Comparison of ENCODE assay signal across 13 cellular contexts in genomic region chr17:45579529-45580495, GRCh38.
DNase-seq lines count a peak whose midpoint lies in the region; ATAC-seq and TF ChIP-seq lines count a peak whose summit lies in the region.
"Had no signal": no experiment of that assay in that cellular context is flagged by ENCODE, and none has a peak within 500 bp of the region (broad histone marks: within the 10 kb centered on the region; RNA-seq: fewer than 3 reads in every experiment).

No MANE protein-coding gene starts in this region.

- H3K4me1 ChIP-seq in Panc1 (ENCODE audit: control insufficient read depth, insufficient read depth, low read length), result no peaks in the 10 kb centered on the region; the same call in 1 of the 2 replicates
- peaks cover 15% of the 10 kb centered on the region for H3K4me1 ChIP-seq in PC-9 (replicated peaks; ENCODE audit: insufficient read depth)

- CTCF ChIA-PET in Panc1 (lab: Charles Lee) (interaction anchor here (0.5 kb wide), 1 partner anchor 454 kb away, joined by 3 read pairs; no protein-coding TSS in a partner anchor), PC-9 (lab: Charles Lee) (no interaction called here)

- no peaks in the 10 kb centered on the region for H3K9me3 Mint-ChIP-seq in stimulated activated effector memory CD8-positive, alpha-beta T cell treated with anti-CD3 and anti-CD28 coated beads, Interleukin-12 subunit alpha, Interleukin-12 subunit beta, amount 100 ng/mL, for 72 hours
- H3K9me3 Mint-ChIP-seq: activated CD4-positive, alpha-beta T cell treated with anti-CD3 and anti-CD28 coated beads, Interleukin-2, amount 10 ng/mL, durations not matched to agents 7 days and 5 days; activated T-helper 2 cell treated with anti-CD3 and anti-CD28 coated beads, Interferon-gamma antibody, Interleukin-2, Interleukin-4, amounts not matched to agents 10 μg/mL and 5 μg/mL and 100 μg/mL, durations not matched to agents 14 hours and 24 hours and 36 hours; immature natural killer cell had no signal

- no peak overlapping the region for H2AFZ ChIP-seq in PC-9

- in situ Hi-C loops in Panc1 (cut with HindIII; ENCODE audit: low pct_unique_long_range_greater_than_20kb, low sequenced_read_pairs), result no loop called here

- H3K4me3 ChIP-seq in GM12865 (ENCODE audit: low read depth, low read length) (no peak overlapping the region), Panc1 (ENCODE audit: low read depth in 2 of 2, low read length in 2 of 2) (no peak overlapping the region), PC-9 (no peak overlapping the region)

- H3K36me3 Mint-ChIP-seq in stimulated activated effector memory CD8-positive, alpha-beta T cell treated with anti-CD3 and anti-CD28 coated beads, Interleukin-12 subunit alpha, Interleukin-12 subunit beta, amount 100 ng/mL, for 72 hours, result peaks cover 30% of the 10 kb centered on the region

- H3K9me3 ChIP-seq in Panc1 (ENCODE audit: control insufficient read depth, insufficient read depth, low read depth, low read length) (no peaks in the 10 kb centered on the region), PC-9 (ENCODE audit: insufficient read depth, low read depth) (no peaks in the 10 kb centered on the region)

- H3K36me3 ChIP-seq in Panc1 (ENCODE audit: control insufficient read depth, insufficient read depth, low read length) (peaks cover 5% of the 10 kb centered on the region), PC-9 (ENCODE audit: low read depth) (no peaks in the 10 kb centered on the region)

- H4K20me1 ChIP-seq in PC-9 (ENCODE audit: insufficient read depth), result no peaks in the 10 kb centered on the region

- H3F3A ChIP-seq in PC-9 (ENCODE audit: insufficient read depth, low read depth), result no peaks in the 10 kb centered on the region; the same call in 1 of the 2 replicates

- no peak for ATAC-seq in Panc1
- ATAC-seq in stimulated activated effector memory CD8-positive, alpha-beta T cell treated with anti-CD3 and anti-CD28 coated beads, Interleukin-12 subunit alpha, Interleukin-12 subunit beta, amount 100 ng/mL, for 72 hours, result no peak
- ATAC-seq in Right ventricle myocardium inferior, result no peak

- POLR2A ChIA-PET in Panc1 (lab: Charles Lee) (no interaction called here), PC-9 (lab: Charles Lee; ENCODE audit: unreplicated experiment) (no interaction called here)

- H3K4me3 Mint-ChIP-seq in stimulated activated effector memory CD8-positive, alpha-beta T cell treated with anti-CD3 and anti-CD28 coated beads, Interleukin-12 subunit alpha, Interleukin-12 subunit beta, amount 100 ng/mL, for 72 hours, result no peak overlapping the region
- H3K4me3 Mint-ChIP-seq: activated CD4-positive, alpha-beta T cell treated with anti-CD3 and anti-CD28 coated beads, Interleukin-2, amount 10 ng/mL, durations not matched to agents 7 days and 5 days; immature natural killer cell had no signal

- peaks cover 55% of the 10 kb centered on the region for H3K4me1 Mint-ChIP-seq in stimulated activated effector memory CD8-positive, alpha-beta T cell treated with anti-CD3 and anti-CD28 coated beads, Interleukin-12 subunit alpha, Interleukin-12 subunit beta, amount 100 ng/mL, for 72 hours

- H3K9me2 ChIP-seq in PC-9 (ENCODE audit: insufficient read depth), result no peaks in the 10 kb centered on the region

- peaks cover 10% of the 10 kb centered on the region; the same call in 1 of the 2 replicates for H3K79me2 ChIP-seq in PC-9 (ENCODE audit: low read depth)

- intact Hi-C loops in Panc1 (cut with micrococcal nuclease; ENCODE audit: unreplicated experiment) (no loop called here), Right ventricle myocardium inferior (cut with DNase I) (no loop called here), PC-9 (cut with micrococcal nuclease; ENCODE audit: unreplicated experiment) (no loop called here)

- peak; percentile 7 for DNase-seq in GM12865 (ENCODE audit: low read depth)
- DNase-seq in Panc1 (ENCODE audit: low read depth, low spot score), result no peak
- DNase-seq in iPS-NIHi11 (ENCODE audit: low spot score), result peak; percentile 24
- DNase-seq in stimulated activated effector memory CD8-positive, alpha-beta T cell treated with anti-CD3 and anti-CD28 coated beads, Interleukin-12 subunit alpha, Interleukin-12 subunit beta, amount 100 ng/mL, for 72 hours (ENCODE audit: low spot score in 2 of 2), result no peak
- DNase-seq in EL, result no peak
- DNase-seq in Right ventricle myocardium inferior (ENCODE audit: missing footprints), result no peak
- no peak for DNase-seq in PC-9
- DNase-seq: activated CD4-positive, alpha-beta T cell treated with anti-CD3 and anti-CD28 coated beads, Interleukin-2, amount 10 ng/mL, durations not matched to agents 7 days and 5 days; GDM1; immature natural killer cell; NCI-H2029 treated with DMSO at 0.1 percent for 48 hours; NCI-H69 had no signal

- H3K27ac ChIP-seq in Panc1 (ENCODE audit: low read length), result no peak overlapping the region
- H3K27ac ChIP-seq in PC-9, result no peak overlapping the region

- BruUV-seq in Panc1 (replicated peaks; lab: Mats Ljungman, UMichigan), result TSS peak; percentile 25
- BruUV-seq in PC-9 (replicated peaks; lab: Mats Ljungman, UMichigan), result no TSS peak

- H3K27me3 ChIP-seq in Panc1 (ENCODE audit: control insufficient read depth, insufficient read depth, low read length) (no peaks in the 10 kb centered on the region), PC-9 (ENCODE audit: insufficient read depth, low read depth) (no peaks in the 10 kb centered on the region)

- TF ChIP-seq CTCF in GM12865 (IDR thresholded peaks at IDR 0.05; ENCODE audit: insufficient read depth, low read depth, low read length, missing control alignments), result no peak
- no peak for TF ChIP-seq CTCF in Panc1 (IDR thresholded peaks at IDR 0.05)
- no peak for TF ChIP-seq CTCF in PC-9 (conservative IDR thresholded peaks at IDR 0.05)

- no peak overlapping the region for H3K4me2 ChIP-seq in PC-9

- peak overlapping the region; percentile 14 for H3K27ac Mint-ChIP-seq in stimulated activated effector memory CD8-positive, alpha-beta T cell treated with anti-CD3 and anti-CD28 coated beads, Interleukin-12 subunit alpha, Interleukin-12 subunit beta, amount 100 ng/mL, for 72 hours
- H3K27ac Mint-ChIP-seq: activated CD4-positive, alpha-beta T cell treated with anti-CD3 and anti-CD28 coated beads, Interleukin-2, amount 10 ng/mL, durations not matched to agents 7 days and 5 days; activated T-helper 2 cell treated with anti-CD3 and anti-CD28 coated beads, Interferon-gamma antibody, Interleukin-2, Interleukin-4, amounts not matched to agents 10 μg/mL and 5 μg/mL and 100 μg/mL, durations not matched to agents 14 hours and 24 hours and 36 hours had no signal

Comparison
In these comparisons a context has a peak if more than half of its experiments do, and no peak if none do; other contexts are left out.
1. DNase-seq: peak in GM12865 (single experiment) and iPS-NIHi11 (single experiment); none in Panc1 (single experiment), stimulated activated effector memory CD8-positive, alpha-beta T cell treated with anti-CD3 and anti-CD28 coated beads, Interleukin-12 subunit alpha, Interleukin-12 subunit beta, amount 100 ng/mL, for 72 hours (0 of 2), EL (single experiment), Right ventricle myocardium inferior (single experiment) and PC-9 (0 of 2).